Comparison of ENCODE assay signal across 8 cellular contexts in the genomic region with DNA sequence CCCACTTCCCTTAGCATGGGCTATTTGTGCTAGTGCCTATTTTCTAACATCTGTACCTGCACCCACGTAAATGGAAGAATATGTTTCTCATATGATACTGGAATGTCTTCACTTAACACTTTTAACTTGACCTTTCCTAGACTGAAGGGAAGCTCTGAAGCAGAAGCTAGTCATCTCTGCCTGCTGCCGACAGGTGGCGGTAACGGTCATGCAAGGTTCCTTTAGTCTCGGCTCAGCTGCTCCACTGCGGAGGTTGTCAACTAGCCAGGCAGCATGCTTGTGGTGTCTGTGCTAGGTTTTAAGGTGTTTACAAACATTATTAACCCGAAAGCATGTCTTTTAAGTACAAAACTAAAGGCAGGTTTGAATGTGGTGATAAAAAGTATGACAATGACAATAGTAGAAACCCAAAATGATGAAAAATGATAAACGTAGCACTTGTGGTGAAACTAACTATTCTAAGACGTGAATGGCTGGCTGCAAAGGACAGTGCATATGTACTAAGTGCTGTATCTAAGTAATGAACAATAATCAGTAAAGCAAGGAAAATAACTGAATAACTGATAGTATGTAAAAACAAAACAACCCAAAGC.
DNase-seq lines count a peak whose midpoint lies in the region; ATAC-seq and TF ChIP-seq lines count a peak whose summit lies in the region.

No MANE protein-coding gene starts in this region.

- no peak overlapping the region for H3K27ac Mint-ChIP-seq in endodermal cell
- no peak overlapping the region for H3K27ac Mint-ChIP-seq in memory B cell

- H3K36me3 Mint-ChIP-seq in endodermal cell (ENCODE audit: low read depth) (no peaks in the 10 kb centered on the region), memory B cell (no peaks in the 10 kb centered on the region)

- no peaks in the 10 kb centered on the region for H3K27me3 ChIP-seq in endodermal cell (ENCODE audit: control insufficient read depth, insufficient read depth, low read length, poor library complexity, severe bottlenecking)

- H3K4me1 ChIP-seq in endodermal cell (ENCODE audit: control insufficient read depth, insufficient read depth, low read length), result peaks cover 16% of the 10 kb centered on the region

- H3K27me3 Mint-ChIP-seq in endodermal cell (ENCODE audit: insufficient read depth) (peaks cover 67% of the 10 kb centered on the region), memory B cell (peaks cover 16% of the 10 kb centered on the region)

- no peaks in the 10 kb centered on the region for H3K36me3 ChIP-seq in endodermal cell (ENCODE audit: control insufficient read depth, insufficient read depth, low read length)

- H3K4me3 Mint-ChIP-seq in endodermal cell (no peak overlapping the region), memory B cell (no peak overlapping the region)

- peak; percentile 100 for TF ChIP-seq CTCF in endodermal cell (conservative IDR thresholded peaks at IDR 0.05)

- no peak overlapping the region for H3K27ac ChIP-seq in endodermal cell (ENCODE audit: low read depth, low read length)

- H3K9me3 Mint-ChIP-seq in endodermal cell (no peaks in the 10 kb centered on the region), memory B cell (no peaks in the 10 kb centered on the region)

- H3K4me1 Mint-ChIP-seq in endodermal cell, result peaks cover 29% of the 10 kb centered on the region
- H3K4me1 Mint-ChIP-seq in memory B cell, result peaks cover 2% of the 10 kb centered on the region

- peak; percentile 88 for ATAC-seq in GM19025 (IDR thresholded peaks at IDR 0.05; ENCODE audit: low read depth, unreplicated experiment)
- peak; percentile 86 for ATAC-seq in HG03139 (IDR thresholded peaks at IDR 0.05; ENCODE audit: unreplicated experiment)
- peak; percentile 84 for ATAC-seq in memory B cell (ENCODE audit: low read depth)

- H3K9me3 ChIP-seq in endodermal cell (ENCODE audit: control insufficient read depth, low read length), result no peaks in the 10 kb centered on the region

- no peak overlapping the region for H3K9ac ChIP-seq in endodermal cell (ENCODE audit: extremely low read depth, low read length, poor library complexity, severe bottlenecking)

- WGBS in endodermal cell (ENCODE audit: insufficient coverage in 1 of 2, insufficient read length in 1 of 2), 2 experiments, result 34 to 90% methylated on average over 1 to 9 of the region's 9 CpGs

- no peak overlapping the region for H3K4me3 ChIP-seq in endodermal cell (ENCODE audit: low read length)

- DNase-seq in AML-193 (lab: John Stamatoyannopoulos, UW), result peak; percentile 23 to 43
- DNase-seq in NCI-H2196 (lab: John Stamatoyannopoulos, UW; ENCODE audit: unreplicated experiment), result peak; percentile 50
- DNase-seq in activated CD4-positive, alpha-beta T cell treated with anti-CD3 and anti-CD28 coated beads for 24 hours (ENCODE audit: low read depth in 2 of 2), result peak; percentile 13 to 46
- DNase-seq in endodermal cell, result peak; percentile 94
- DNase-seq in memory B cell (ENCODE audit: low spot score in 2 of 2), result peak; percentile 59 to 66
- DNase-seq in stimulated activated CD8-positive, alpha-beta memory T cell treated with anti-CD3 and anti-CD28 coated beads, Interleukin-7, amount 100 ng/mL, for 24 hours (ENCODE audit: low read depth), result peak; percentile 24

Comparison
In these comparisons a context has a peak if more than half of its experiments do, and no peak if none do; other contexts are left out.
1. DNase-seq: peak in every context shown above with its lines; median percentile 94 in endodermal cell; 62 in memory B cell; 50 in NCI-H2196; 33 in AML-193; 30 in activated CD4-positive, alpha-beta T cell treated with anti-CD3 and anti-CD28 coated beads for 24 hours; 24 in stimulated activated CD8-positive, alpha-beta memory T cell treated with anti-CD3 and anti-CD28 coated beads, Interleukin-7, amount 100 ng/mL, for 24 hours.